ENCODE assay signal across 8 cellular contexts in genomic region chr2:162153608-162154224, GRCh38. TPM values are rescaled to one million over a fixed set of nuclear protein-coding genes. Genes with fewer than 3 reads are reported as not detected.
DNase-seq lines count a peak whose midpoint lies in the region; ATAC-seq and TF ChIP-seq lines count a peak whose summit lies in the region.

No MANE protein-coding gene starts in this region.

- peak overlapping the region; percentile 43 for H2AFZ ChIP-seq in osteoblast (ENCODE audit: low read length)

- peak overlapping the region; percentile 21 for H3K4me2 ChIP-seq in osteoblast (ENCODE audit: insufficient read depth, low read length)

- H3K4me3 Mint-ChIP-seq in endothelial cell (ENCODE audit: unreplicated experiment): no peak overlapping the region

- peaks cover 3% of the 10 kb centered on the region for H3K27me3 ChIP-seq in osteoblast (ENCODE audit: insufficient read depth, low read length)

- H3K9me3 Mint-ChIP-seq in endothelial cell (ENCODE audit: unreplicated experiment): no peaks in the 10 kb centered on the region

- no peak overlapping the region for H3K27ac Mint-ChIP-seq in endothelial cell (ENCODE audit: unreplicated experiment)

- no peak overlapping the region for H3K4me3 ChIP-seq in osteoblast (ENCODE audit: insufficient read depth, low read length)

- no peaks in the 10 kb centered on the region for H3K36me3 Mint-ChIP-seq in endothelial cell (ENCODE audit: low read depth, unreplicated experiment)

- no peaks in the 10 kb centered on the region for H3K36me3 ChIP-seq in osteoblast (ENCODE audit: insufficient read depth, low read length)

- H3K9me3 ChIP-seq in osteoblast (ENCODE audit: low read depth, low read length): no peaks in the 10 kb centered on the region

- H3K27me3 Mint-ChIP-seq in endothelial cell (ENCODE audit: unreplicated experiment): no peaks in the 10 kb centered on the region

- peak; percentile 98 for ATAC-seq in GM19397 (IDR thresholded peaks at IDR 0.05; ENCODE audit: unreplicated experiment)
- peak; percentile 97 for ATAC-seq in HG03439 (IDR thresholded peaks at IDR 0.05; ENCODE audit: unreplicated experiment)

- H3K79me2 ChIP-seq in osteoblast (ENCODE audit: insufficient read depth, low read length): no peaks in the 10 kb centered on the region

- H3K27ac ChIP-seq in osteoblast (ENCODE audit: low read depth, low read length): no peak overlapping the region

- peak; percentile 43 for DNase-seq in COR-L47 (lab: John Stamatoyannopoulos, UW)
- DNase-seq in NCI-H774 (lab: John Stamatoyannopoulos, UW): peak; percentile 53
- peak; percentile 9 to 49 for DNase-seq in activated CD4-positive, alpha-beta T cell treated with anti-CD3 and anti-CD28 coated beads, Interleukin-2, amount 50 U/mL, for 24 hours (ENCODE audit: low read depth in 1 of 2, low spot score in 1 of 2)
- peak; percentile 68 for DNase-seq in endothelial cell (ENCODE audit: low spot score)
- DNase-seq in osteoblast (ENCODE audit: insufficient read length, low spot score, missing footprints): no peak
- DNase-seq in superior temporal gyrus (ENCODE audit: extremely low spot score): no peak

- H3K4me1 Mint-ChIP-seq in endothelial cell (ENCODE audit: unreplicated experiment): peaks cover 3% of the 10 kb centered on the region

- H4K20me1 ChIP-seq in osteoblast (ENCODE audit: insufficient read depth, low read length): no peaks in the 10 kb centered on the region

- no peaks in the 10 kb centered on the region for H3K4me1 ChIP-seq in osteoblast (ENCODE audit: insufficient read depth, low read length)

- TF ChIP-seq CTCF in endothelial cell (IDR thresholded peaks at IDR 0.05; ENCODE audit: unreplicated experiment) (peak; percentile 78), osteoblast (IDR thresholded peaks at IDR 0.05; ENCODE audit: extremely low read depth, low read depth, low read length) (peak; percentile 59)

RNA-seq across cellular contexts. Expression of gene GCG, which starts 1.7 kb away (rescaled TPM):
- not detected for total RNA-seq in endothelial cell (ENCODE audit: unreplicated experiment)
- total RNA-seq in osteoblast: not detected in 2 replicates

Comparison
In these comparisons a context has a peak if more than half of its experiments do, and no peak if none do; other contexts are left out.
1. DNase-seq: peak in COR-L47 (single experiment), NCI-H774 (single experiment), activated CD4-positive, alpha-beta T cell treated with anti-CD3 and anti-CD28 coated beads, Interleukin-2, amount 50 U/mL, for 24 hours (2 of 2) and endothelial cell (single experiment); none in osteoblast (single experiment) and superior temporal gyrus (single experiment).